8 cellular contexts compared by ENCODE assay signal in genomic region chr10:30783939-30784500, GRCh38.
A peak's percentile ranks its signal among the peaks of the same experiment; 100 is the strongest.
DNase-seq lines count a peak whose midpoint lies in the region; ATAC-seq lines count a peak whose summit lies in the region.

No MANE protein-coding gene starts in this region.

- no peaks in the 10 kb centered on the region for H3K9me3 Mint-ChIP-seq in dendritic cell treated with granulocyte-macrophage colony-stimulating factor and Interleukin-4, amounts not matched to agents 40 ng/mL and 50 ng/mL, for 4 days

- intact Hi-C loops in dendritic cell treated with granulocyte-macrophage colony-stimulating factor and Interleukin-4, amounts not matched to agents 40 ng/mL and 50 ng/mL, for 4 days (cut with micrococcal nuclease): loop anchor here (2.0 to 5.0 kb wide), 2 partner anchors 707 to 1023 kb away; no protein-coding TSS in a partner anchor

- peak overlapping the region; percentile 76 for H3K4me3 Mint-ChIP-seq in dendritic cell treated with granulocyte-macrophage colony-stimulating factor and Interleukin-4, amounts not matched to agents 40 ng/mL and 50 ng/mL, for 4 days

- H3K36me3 Mint-ChIP-seq in dendritic cell treated with granulocyte-macrophage colony-stimulating factor and Interleukin-4, amounts not matched to agents 40 ng/mL and 50 ng/mL, for 4 days (ENCODE audit: low read depth): no peaks in the 10 kb centered on the region

- H3K4me1 Mint-ChIP-seq in dendritic cell treated with granulocyte-macrophage colony-stimulating factor and Interleukin-4, amounts not matched to agents 40 ng/mL and 50 ng/mL, for 4 days (ENCODE audit: low read depth): peaks cover 22% of the 10 kb centered on the region

- DNase-seq in GDM1 (lab: John Stamatoyannopoulos, UW) (peak; percentile 77), NCI-H526 treated with DMSO at 0.1 percent for 48 hours (lab: John Stamatoyannopoulos, UW) (peak; percentile 43), left kidney (ENCODE audit: low read depth, low spot score) (peak; percentile 93)
- DNase-seq in activated CD4-positive, alpha-beta T cell treated with anti-CD3 and anti-CD28 coated beads, Interleukin-2, amount 50 U/mL, for 4 hours: peak; percentile 81 to 82
- DNase-seq in stimulated activated CD4-positive, alpha-beta T cell treated with anti-CD3 and anti-CD28 coated beads, Interleukin-1b, Interleukin-23, amount 100 ng/mL, for 24 hours (ENCODE audit: low read depth in 4 of 4, low spot score in 1 of 4): peak; percentile 53 to 75 (median 70)

- ATAC-seq in HG03045 (IDR thresholded peaks at IDR 0.05; ENCODE audit: unreplicated experiment): peak; percentile 43
- ATAC-seq in HG02884 (IDR thresholded peaks at IDR 0.05; ENCODE audit: unreplicated experiment): no peak

- H3K27ac Mint-ChIP-seq in dendritic cell treated with granulocyte-macrophage colony-stimulating factor and Interleukin-4, amounts not matched to agents 40 ng/mL and 50 ng/mL, for 4 days: peak overlapping the region; percentile 30

- peaks cover 8% of the 10 kb centered on the region for H3K27me3 Mint-ChIP-seq in dendritic cell treated with granulocyte-macrophage colony-stimulating factor and Interleukin-4, amounts not matched to agents 40 ng/mL and 50 ng/mL, for 4 days

Comparison
In these comparisons a context has a peak if more than half of its experiments do, and no peak if none do; other contexts are left out.
1. DNase-seq: peak in every context shown above with its lines; median percentile 93 in left kidney; 82 in activated CD4-positive, alpha-beta T cell treated with anti-CD3 and anti-CD28 coated beads, Interleukin-2, amount 50 U/mL, for 4 hours; 77 in GDM1; 70 in stimulated activated CD4-positive, alpha-beta T cell treated with anti-CD3 and anti-CD28 coated beads, Interleukin-1b, Interleukin-23, amount 100 ng/mL, for 24 hours; 43 in NCI-H526 treated with DMSO at 0.1 percent for 48 hours.